20 cellular contexts compared by ENCODE assay signal in the genomic region with DNA sequence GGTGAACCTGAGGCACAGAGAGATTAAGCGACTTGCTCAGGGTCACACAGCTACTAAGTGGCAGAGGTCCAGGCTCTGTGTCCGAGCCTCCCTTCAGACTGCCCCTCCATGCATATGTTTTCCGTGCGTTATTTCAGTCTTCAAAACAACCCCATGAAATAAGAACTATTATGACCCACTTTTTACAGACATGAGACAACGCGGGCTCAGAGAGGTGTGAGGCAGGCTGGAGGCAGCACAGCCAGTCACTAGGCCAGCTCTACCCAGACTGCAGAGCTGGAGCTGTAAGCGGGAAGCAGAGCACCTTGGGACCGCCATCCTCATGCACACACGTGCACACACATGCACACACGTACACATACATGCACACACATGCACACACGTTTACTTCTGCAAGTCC.
"Had no signal": no experiment of that assay in that cellular context is flagged by ENCODE, and none has a peak within 500 bp of the region (broad histone marks: within the 10 kb centered on the region; RNA-seq: fewer than 3 reads in every experiment).

No MANE protein-coding gene starts in this region.

- H3K36me3 ChIP-seq: prostate gland, right atrium auricular region, thyroid gland, vagina had no signal

- H3K4me3 Mint-ChIP-seq: effector memory CD8-positive, alpha-beta T cell; memory B cell; mesothelial cell of epicardium; naive B cell; natural killer cell treated with Interleukin-12 subunit alpha and Interleukin-12 subunit beta and Interleukin-15 and Interleukin-18, amount 100 ng/mL, for 72 hours; neural crest cell; stimulated activated naive B cell treated with anti-CD40 and anti-IgM and Interleukin-4, amounts not matched to agents 10 μg/mL and 1 μg/mL and 100 μg/mL, for 72 hours; stimulated activated naive CD8-positive, alpha-beta T cell treated with anti-CD3 and anti-CD28 coated beads, Interleukin-15, Interleukin-2, amounts not matched to agents 100 ng/mL and 50 ng/mL, for 24 hours had no signal

- H3K27me3 ChIP-seq: right atrium auricular region, thyroid gland, vagina had no signal

- DNase-seq: cortex of kidney; effector memory CD8-positive, alpha-beta T cell; mucosa of descending colon; naive B cell; stimulated activated CD4-positive, alpha-beta T cell treated with anti-CD3 and anti-CD28 coated beads, Interleukin-15, amount 100 ng/mL, for 24 hours; stimulated activated CD4-positive, alpha-beta T cell treated with anti-CD3 and anti-CD28 coated beads, Interleukin-2, amount 100 ng/mL, for 48 hours; stimulated activated naive B cell treated with anti-CD40 and anti-IgM and Interleukin-4, amounts not matched to agents 10 μg/mL and 1 μg/mL and 100 μg/mL, for 72 hours; thyroid gland; trophoblast cell had no signal

- H3K9me3 ChIP-seq: mucosa of descending colon, prostate gland, right atrium auricular region, thyroid gland, vagina had no signal

- H3K4me3 ChIP-seq: lung, mucosa of descending colon, prostate gland, right atrium auricular region, skin epidermis, thyroid gland, vagina had no signal

- H3K9me3 Mint-ChIP-seq: effector memory CD8-positive, alpha-beta T cell; memory B cell; mesothelial cell of epicardium; natural killer cell treated with Interleukin-12 subunit alpha and Interleukin-12 subunit beta and Interleukin-15 and Interleukin-18, amount 100 ng/mL, for 72 hours; neural crest cell; stimulated activated naive B cell treated with anti-CD40 and anti-IgM and Interleukin-4, amounts not matched to agents 10 μg/mL and 1 μg/mL and 100 μg/mL, for 72 hours; stimulated activated naive CD8-positive, alpha-beta T cell treated with anti-CD3 and anti-CD28 coated beads, Interleukin-15, Interleukin-2, amounts not matched to agents 100 ng/mL and 50 ng/mL, for 24 hours had no signal

- H2AFZ ChIP-seq: parathyroid adenoma had no signal

- H3K36me3 Mint-ChIP-seq: naive B cell; natural killer cell treated with Interleukin-12 subunit alpha and Interleukin-12 subunit beta and Interleukin-15 and Interleukin-18, amount 100 ng/mL, for 72 hours; stimulated activated naive B cell treated with anti-CD40 and anti-IgM and Interleukin-4, amounts not matched to agents 10 μg/mL and 1 μg/mL and 100 μg/mL, for 72 hours had no signal

- ATAC-seq: effector memory CD8-positive, alpha-beta T cell; mucosa of descending colon; natural killer cell treated with Interleukin-12 subunit alpha and Interleukin-12 subunit beta and Interleukin-15 and Interleukin-18, amount 100 ng/mL, for 72 hours; stimulated activated naive B cell treated with anti-CD40 and anti-IgM and Interleukin-4, amounts not matched to agents 10 μg/mL and 1 μg/mL and 100 μg/mL, for 72 hours had no signal

- H3K4me1 ChIP-seq: parathyroid adenoma, prostate gland had no signal

- H3K27ac ChIP-seq: parathyroid adenoma, prostate gland, right atrium auricular region, skin epidermis, thyroid gland, vagina had no signal

- H3K27ac Mint-ChIP-seq: effector memory CD8-positive, alpha-beta T cell; memory B cell; mesothelial cell of epicardium; stimulated activated naive B cell treated with anti-CD40 and anti-IgM and Interleukin-4, amounts not matched to agents 10 μg/mL and 1 μg/mL and 100 μg/mL, for 72 hours; stimulated activated naive CD8-positive, alpha-beta T cell treated with anti-CD3 and anti-CD28 coated beads, Interleukin-15, Interleukin-2, amounts not matched to agents 100 ng/mL and 50 ng/mL, for 24 hours had no signal

- H3K9ac ChIP-seq: parathyroid adenoma had no signal
